In the genomic region with DNA sequence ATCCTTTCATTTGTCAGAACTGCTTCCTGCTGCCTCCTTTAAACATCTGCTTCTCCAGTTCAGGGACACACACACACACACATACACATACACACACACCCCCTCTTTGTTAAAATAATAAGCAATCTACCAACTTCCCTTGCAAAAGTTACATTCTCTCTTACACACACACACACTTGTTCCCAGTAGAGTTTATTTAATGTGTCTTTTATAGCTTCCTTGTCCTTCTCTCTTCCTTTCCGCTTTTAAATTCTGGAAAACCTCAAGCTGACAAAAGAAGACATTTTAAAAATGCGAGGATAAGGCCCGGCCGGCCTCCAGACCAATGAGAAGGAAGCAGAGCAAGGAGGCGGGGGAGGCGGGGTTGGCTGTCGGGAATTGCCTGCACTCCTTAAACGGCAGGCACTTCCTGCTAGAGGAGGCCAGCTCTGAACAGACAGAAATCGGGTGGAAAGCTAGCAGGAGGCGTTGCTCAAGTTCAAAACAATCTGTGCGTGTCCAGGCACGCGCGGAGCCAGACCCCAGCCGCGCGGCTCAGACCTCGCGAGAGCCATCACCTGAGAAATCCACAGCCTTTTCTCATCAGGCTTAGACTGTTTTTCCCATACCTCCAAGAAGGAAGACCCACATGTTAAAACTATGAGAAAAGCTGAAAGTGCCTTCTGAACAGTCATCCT, we compare ENCODE assay signal across 8 cellular contexts.
DNase-seq lines count a peak whose midpoint lies in the region; ATAC-seq and TF ChIP-seq lines count a peak whose summit lies in the region.

No MANE protein-coding gene starts in this region.

- DNase-seq in COR-L47 (lab: John Stamatoyannopoulos, UW) = peak; percentile 87
- peak; percentile 87 for DNase-seq in HS-5 (ENCODE audit: low read depth)
- DNase-seq in OCI-M2 (lab: John Stamatoyannopoulos, UW; ENCODE audit: unreplicated experiment) = peak; percentile 54
- DNase-seq in activated T-cell treated with anti-CD3 and anti-CD28 coated beads for 48 hours (ENCODE audit: low read depth) = peak; percentile 75
- DNase-seq in epithelial cell of proximal tubule (ENCODE audit: low read depth) = peak; percentile 88
- peak; percentile 94 to 96 (median 95) for DNase-seq in mucosa of descending colon
- peak; percentile 74 for DNase-seq in stimulated activated CD8-positive, alpha-beta memory T cell treated with anti-CD3 and anti-CD28 coated beads, Interleukin-2, amount 100 ng/mL, for 48 hours (ENCODE audit: low read depth in 2 of 2)

- peaks cover 17% of the 10 kb centered on the region for H3K4me1 ChIP-seq in mucosa of descending colon (ENCODE audit: low read depth)

- no peaks in the 10 kb centered on the region for H3K9me3 ChIP-seq in mucosa of descending colon

- no peaks in the 10 kb centered on the region for H3K36me3 ChIP-seq in mucosa of descending colon (ENCODE audit: low read depth)

- intact Hi-C loops in mucosa of descending colon (cut with DNase I, micrococcal nuclease) = no loop called here

- peak; percentile 87 for ATAC-seq in GM21360 (IDR thresholded peaks at IDR 0.05; ENCODE audit: unreplicated experiment)
- ATAC-seq in mucosa of descending colon = peak; percentile 95

- TF ChIP-seq CTCF in epithelial cell of proximal tubule (conservative IDR thresholded peaks at IDR 0.05; ENCODE audit: low read depth, low read length) (no peak), mucosa of descending colon (IDR thresholded peaks at IDR 0.05) (no peak)

- H3K4me3 ChIP-seq in epithelial cell of proximal tubule (ENCODE audit: low read depth, low read length) (peak overlapping the region; percentile 53), mucosa of descending colon (peak overlapping the region; percentile 4)

Comparison
In these comparisons a context has a peak if more than half of its experiments do, and no peak if none do; other contexts are left out.
1. Peak in every context shown above with its lines: DNase-seq, ATAC-seq and H3K4me3 ChIP-seq.